Comparison of ENCODE assay signal across 8 cellular contexts in genomic region chr12:105235299-105235746, GRCh38. TPM values are rescaled to one million over a fixed set of nuclear protein-coding genes. Genes with fewer than 3 reads are reported as not detected.
A peak's percentile ranks its signal among the peaks of the same experiment; 100 is the strongest.
DNase-seq lines count a peak whose midpoint lies in the region; ATAC-seq and TF ChIP-seq lines count a peak whose summit lies in the region.

No MANE protein-coding gene starts in this region.

- peaks cover 39 to 46% of the 10 kb centered on the region in 2 donors for H3K4me1 Mint-ChIP-seq in immature natural killer cell

- intact Hi-C loops in stomach (cut with DNase I; ENCODE audit: low total_unique reads), result no loop called here

- no peaks in the 10 kb centered on the region for H3K9me3 ChIP-seq in stomach

- ATAC-seq in HG03565 (IDR thresholded peaks at IDR 0.05; ENCODE audit: unreplicated experiment), result no peak

- no peak for TF ChIP-seq CTCF in stomach (IDR thresholded peaks at IDR 0.05)

- peak overlapping the region; percentile 91 to 95 (median 93) for H3K4me3 Mint-ChIP-seq in immature natural killer cell

- H3K27ac Mint-ChIP-seq in immature natural killer cell, result peak overlapping the region; percentile 92 to 97 (median 96)

- DNase-seq in NOMO-1 treated with DMSO at 0.1 percent for 48 hours (lab: John Stamatoyannopoulos, UW; ENCODE audit: unreplicated experiment), result peak; percentile 39
- no peak for DNase-seq in NOMO-1 (lab: John Stamatoyannopoulos, UW; ENCODE audit: unreplicated experiment in 2 of 2)
- DNase-seq in M059J (ENCODE audit: low read depth), result peak; percentile 55
- peak; percentile 51 for DNase-seq in astrocyte of the hippocampus (ENCODE audit: low read depth, low spot score)
- DNase-seq in immature natural killer cell, result no peak
- no peak for DNase-seq in stomach
- DNase-seq in medulla oblongata (ENCODE audit: extremely low spot score), result no peak

- peak overlapping the region; percentile 76 to 95 (median 90) for H3K4me3 ChIP-seq in stomach

- H3K4me1 ChIP-seq in stomach, result peaks cover 23 to 60% (median 51%) of the 10 kb centered on the region in 4 donors

- peaks cover 0 to 4% (median 0%) of the 10 kb centered on the region in 3 donors for H3K36me3 Mint-ChIP-seq in immature natural killer cell

- H3K27me3 ChIP-seq in stomach, result no peaks in the 10 kb centered on the region

- H3K27me3 Mint-ChIP-seq in immature natural killer cell (ENCODE audit: low read depth in 3 of 3), result peaks cover 6 to 15% (median 11%) of the 10 kb centered on the region in 3 donors

- peaks cover 0 to 5% (median 0%) of the 10 kb centered on the region in 4 donors for H3K36me3 ChIP-seq in stomach

- no peaks in the 10 kb centered on the region for H3K9me3 Mint-ChIP-seq in immature natural killer cell

- TF ChIP-seq EP300 in stomach (IDR thresholded peaks at IDR 0.05), result no peak

- no peak for TF ChIP-seq POLR2A in stomach (IDR thresholded peaks at IDR 0.05)

- peak overlapping the region; percentile 93 to 100 (median 97) for H3K27ac ChIP-seq in stomach

- WGBS in stomach, 5 donors, result 1 to 3% (median 1%) methylated on average over 12 of the region's 12 CpGs

RNA-seq across cellular contexts. Expression of gene APPL2, which starts 0.7 kb away (rescaled TPM):
- total RNA-seq in M059J (2014; rRNA removed; shearing (Covaris generic)), result 21.4 and 41.3 TPM in 2 replicates
- polyA plus RNA-seq in immature natural killer cell, result 10 to 100 TPM in 2 of 3 donors, 1 to 10 TPM in 1; 9.5 to 14.1 (median 10.5) TPM
- total RNA-seq in stomach, result 100 to 1,000 TPM in 1 of 5 donors, 10 to 100 TPM in 4; 43.4 to 407 (median 69.0) TPM
- polyA plus RNA-seq in stomach, result 10 to 100 TPM; 15.9 to 39.0 (median 16.9) TPM

Comparison
In these comparisons a context has a peak if more than half of its experiments do, and no peak if none do; other contexts are left out.
1. DNase-seq: peak in NOMO-1 treated with DMSO at 0.1 percent for 48 hours (single experiment), M059J (single experiment) and astrocyte of the hippocampus (single experiment); none in NOMO-1 (0 of 2), immature natural killer cell (0 of 3), stomach (single experiment) and medulla oblongata (single experiment).